10 cellular contexts compared by ENCODE assay signal in genomic region chr14:59520224-59520623, GRCh38. TPM values are rescaled to one million over a fixed set of nuclear protein-coding genes. Genes with fewer than 3 reads are reported as not detected.
"Had no signal": no experiment of that assay in that cellular context is flagged by ENCODE, and none has a peak within 500 bp of the region (broad histone marks: within the 10 kb centered on the region; RNA-seq: fewer than 3 reads in every experiment).

No MANE protein-coding gene starts in this region.

- H3K4me3 ChIP-seq: GM23248, GM23338, HAP-1 had no signal

- ATAC-seq: GM23338, HCT116 had no signal

- H3K9me3 ChIP-seq: HAP-1 had no signal

- DNase-seq: GM23248, GOT3, H7, H9, HCEC 1CT, HFFc6 had no signal

- H3K36me3 ChIP-seq: HAP-1 had no signal

- H3K4me1 ChIP-seq: HAP-1 had no signal

RNA-seq across cellular contexts. Expression of gene CCDC175, which starts 56.4 kb away (rescaled TPM):
- total RNA-seq: GM23248, GM23338, H4, H7, HFFc6 had no signal
